Comparison of ENCODE assay signal across 4 cellular contexts in the genomic region with DNA sequence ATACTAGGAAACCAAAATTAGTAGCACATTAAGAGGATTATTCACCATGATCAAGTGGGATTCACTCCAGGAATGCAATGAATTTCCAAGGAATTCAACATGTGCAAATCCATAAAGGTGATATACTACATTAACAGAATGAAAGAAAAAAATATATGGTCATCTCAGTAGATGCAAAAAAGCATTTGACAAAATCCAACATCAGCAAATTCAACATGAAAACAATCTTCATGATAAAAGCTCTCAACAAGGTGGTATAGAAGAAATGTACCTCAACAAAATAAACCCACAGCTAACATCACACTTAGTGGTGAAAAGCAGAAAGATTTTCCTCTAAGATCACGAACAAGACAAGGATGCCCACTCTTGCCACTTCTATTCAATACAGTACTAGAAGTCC.
TF ChIP-seq lines count a peak whose summit lies in the region.

No MANE protein-coding gene starts in this region.

TF ChIP-seq in HepG2, 621 proteins besides CTCF, POLR2A, EP300 and RAD21:
- TF ChIP-seq MAFF (IDR thresholded peaks at IDR 0.05; ENCODE audit: low read depth, low read length) (peak; percentile 77), ZNF549 (CRISPR knock-in tag; IDR thresholded peaks at IDR 0.05) (no peak), MAFK (conservative IDR thresholded peaks at IDR 0.05 in 1 of 2, IDR thresholded peaks at IDR 0.05 in 1 of 2; ENCODE audit: low read length in 2 of 2) (peak; percentile 82 to 84)

TF ChIP-seq in A549, 52 proteins besides CTCF, POLR2A, EP300 and RAD21:
- TF ChIP-seq MAFK (IDR thresholded peaks at IDR 0.05; ENCODE audit: partially characterized antibody): peak; percentile 59
- TF ChIP-seq, protein P1, sequence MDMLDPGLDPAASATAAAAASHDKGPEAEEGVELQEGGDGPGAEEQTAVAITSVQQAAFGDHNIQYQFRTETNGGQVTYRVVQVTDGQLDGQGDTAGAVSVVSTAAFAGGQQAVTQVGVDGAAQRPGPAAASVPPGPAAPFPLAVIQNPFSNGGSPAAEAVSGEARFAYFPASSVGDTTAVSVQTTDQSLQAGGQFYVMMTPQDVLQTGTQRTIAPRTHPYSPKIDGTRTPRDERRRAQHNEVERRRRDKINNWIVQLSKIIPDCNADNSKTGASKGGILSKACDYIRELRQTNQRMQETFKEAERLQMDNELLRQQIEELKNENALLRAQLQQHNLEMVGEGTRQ (IDR thresholded peaks at IDR 0.05): no peak
TF ChIP-seq in A549: peak in this region for 1.

TF ChIP-seq in IMR-90, 13 proteins besides CTCF, POLR2A, EP300 and RAD21:
- TF ChIP-seq MAFK (IDR thresholded peaks at IDR 0.05; ENCODE audit: low read depth, low read length): peak; percentile 53
- TF ChIP-seq, protein P2, sequence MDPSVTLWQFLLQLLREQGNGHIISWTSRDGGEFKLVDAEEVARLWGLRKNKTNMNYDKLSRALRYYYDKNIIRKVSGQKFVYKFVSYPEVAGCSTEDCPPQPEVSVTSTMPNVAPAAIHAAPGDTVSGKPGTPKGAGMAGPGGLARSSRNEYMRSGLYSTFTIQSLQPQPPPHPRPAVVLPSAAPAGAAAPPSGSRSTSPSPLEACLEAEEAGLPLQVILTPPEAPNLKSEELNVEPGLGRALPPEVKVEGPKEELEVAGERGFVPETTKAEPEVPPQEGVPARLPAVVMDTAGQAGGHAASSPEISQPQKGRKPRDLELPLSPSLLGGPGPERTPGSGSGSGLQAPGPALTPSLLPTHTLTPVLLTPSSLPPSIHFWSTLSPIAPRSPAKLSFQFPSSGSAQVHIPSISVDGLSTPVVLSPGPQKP (IDR thresholded peaks at IDR 0.05; ENCODE audit: borderline replicate concordance, low read depth, low read length): no peak

TF ChIP-seq in K562, 482 proteins besides CTCF, POLR2A, EP300 and RAD21:
- TF ChIP-seq MAFG (tag; conservative IDR thresholded peaks at IDR 0.05) (peak; percentile 47; the same call in 1 of the 2 replicates), ZNF316 (IDR thresholded peaks at IDR 0.05) (peak; percentile 78), CBX2 (IDR thresholded peaks at IDR 0.05; ENCODE audit: insufficient read depth, low read length, poor library complexity, severe bottlenecking) (no peak), MAFF (IDR thresholded peaks at IDR 0.05; ENCODE audit: low read length) (peak; percentile 10; the same call in 1 of the 2 replicates), NRF1 (conservative IDR thresholded peaks at IDR 0.05 in 1 of 2, IDR thresholded peaks at IDR 0.05 in 1 of 2) (no peak), C11orf30 (IDR thresholded peaks at IDR 0.05; ENCODE audit: low read depth) (peak; percentile 28; the same call in 1 of the 2 replicates), ZNF561 (CRISPR knock-in tag; conservative IDR thresholded peaks at IDR 0.05) (no peak)
